8 cellular contexts compared by ENCODE assay signal in the genomic region with DNA sequence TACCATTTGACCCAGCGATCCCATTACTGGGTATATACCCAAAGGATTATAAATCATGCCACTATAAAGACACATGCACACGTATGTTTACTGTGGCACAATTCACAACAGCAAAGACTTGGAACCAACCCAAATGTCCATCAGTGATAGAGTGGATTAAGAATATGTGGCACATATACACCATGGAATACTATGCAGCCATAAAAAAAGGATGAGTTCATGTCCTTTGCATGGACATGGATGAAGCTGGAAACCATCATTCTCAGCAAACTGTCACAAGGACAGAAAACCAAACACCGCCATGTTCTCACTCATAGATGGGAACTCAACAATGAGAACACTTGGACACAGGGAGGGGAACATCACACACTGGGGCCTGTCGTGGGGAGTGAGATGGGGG. TPM values are rescaled to one million over a fixed set of nuclear protein-coding genes. Genes with fewer than 3 reads are reported as not detected.
A peak's percentile ranks its signal among the peaks of the same experiment; 100 is the strongest.
DNase-seq lines count a peak whose midpoint lies in the region; ATAC-seq, FAIRE-seq and TF ChIP-seq lines count a peak whose summit lies in the region.
"Not testable (repeated sequence)": the region's sequence is repeated elsewhere in the genome, so short reads cannot be mapped to it uniquely, and the experiment has no call there.

No MANE protein-coding gene starts in this region.

- not testable (repeated sequence) for H3K27me3 Mint-ChIP-seq in CD14-positive monocyte (ENCODE audit: low read depth in 3 of 3); activated naive CD8-positive, alpha-beta T cell treated with anti-CD3 and anti-CD28 coated beads, Interleukin-2, amount 10 ng/mL, durations not matched to agents 7 days and 5 days; endodermal cell (ENCODE audit: insufficient read depth)

- TF ChIP-seq CTCF in CD14-positive monocyte (IDR thresholded peaks at IDR 0.05); WI38 (IDR thresholded peaks at IDR 0.05; ENCODE audit: low read depth, low read length); endodermal cell (conservative IDR thresholded peaks at IDR 0.05); HepG2 (CRISPR knock-in tag; IDR thresholded peaks at IDR 0.05); osteoblast (IDR thresholded peaks at IDR 0.05; ENCODE audit: extremely low read depth, low read depth, low read length); thoracic aorta (IDR thresholded peaks at IDR 0.05): not testable (repeated sequence)

- H2AFZ ChIP-seq in HepG2 (ENCODE audit: low read length); osteoblast (ENCODE audit: low read length): not testable (repeated sequence)

- H3K9me3 ChIP-seq in HUES6 (ENCODE audit: control insufficient read depth, insufficient read depth, low read depth, low read length); endodermal cell (ENCODE audit: control insufficient read depth, low read length); HepG2 (ENCODE audit: low read length); osteoblast (ENCODE audit: low read depth, low read length); thoracic aorta: not testable (repeated sequence)

- not testable (repeated sequence) for H3K79me2 ChIP-seq in HepG2 (ENCODE audit: insufficient read depth, low read length); osteoblast (ENCODE audit: insufficient read depth, low read length)

- in situ Hi-C loops in HepG2 (cut with HindIII; ENCODE audit: extremely low pct_ligation_motif_present, low pct_unique_long_range_greater_than_20kb), result loop anchor here (5.0 to 25.0 kb wide), 2 partner anchors 204 to 434 kb away; no protein-coding TSS in a partner anchor

- H3K9me3 Mint-ChIP-seq in CD14-positive monocyte; activated naive CD8-positive, alpha-beta T cell treated with anti-CD3 and anti-CD28 coated beads, Interleukin-2, amount 10 ng/mL, durations not matched to agents 7 days and 5 days; endodermal cell: not testable (repeated sequence)

- 89 to 92% methylated on average over 1 to 4 of the region's 4 CpGs for WGBS in endodermal cell (ENCODE audit: insufficient coverage in 1 of 2, insufficient read length in 1 of 2), 2 experiments
- whole genome bisulfite sequencing in HepG2 (ENCODE audit: low lambda C conversion rate), result 82% methylated on average over 4 of the region's 4 CpGs

- not testable (repeated sequence) for H3K27ac ChIP-seq in HUES6 (ENCODE audit: low read depth, low read length); endodermal cell (ENCODE audit: low read depth, low read length); HepG2 (ENCODE audit: extremely low read length, insufficient read depth, low read length); osteoblast (ENCODE audit: low read depth, low read length); thoracic aorta

- not testable (repeated sequence) for H3K4me1 ChIP-seq in HUES6 (ENCODE audit: control insufficient read depth, insufficient read depth, low read length); endodermal cell (ENCODE audit: control insufficient read depth, insufficient read depth, low read length); osteoblast (ENCODE audit: insufficient read depth, low read length)
- H3K4me1 ChIP-seq in HepG2 (ENCODE audit: insufficient read depth, low read length), result peaks cover 23% of the 10 kb centered on the region
- H3K4me1 ChIP-seq in thoracic aorta (ENCODE audit: control insufficient read depth in 1 of 2, low read depth in 2 of 2), result peaks cover 3 to 11% of the 10 kb centered on the region in 2 donors

- peak overlapping the region; percentile 87 to 93 for H3K4me3 Mint-ChIP-seq in CD14-positive monocyte
- H3K4me3 Mint-ChIP-seq in activated naive CD8-positive, alpha-beta T cell treated with anti-CD3 and anti-CD28 coated beads, Interleukin-2, amount 10 ng/mL, durations not matched to agents 7 days and 5 days, result peak overlapping the region; percentile 88
- H3K4me3 Mint-ChIP-seq in endodermal cell, result peak overlapping the region; percentile 78

- H3K4me3 ChIP-seq in HUES6 (ENCODE audit: low read depth, low read length) (peak overlapping the region; percentile 85), WI38 (ENCODE audit: low read depth, low read length) (peak overlapping the region; percentile 79; the same call in 1 of the 2 replicates), endodermal cell (ENCODE audit: low read length) (peak overlapping the region; percentile 91), HepG2 (replicated peaks in 1 of 3; ENCODE audit: insufficient read depth in 1 of 3, low read depth in 2 of 3, low read length in 3 of 3) (peak overlapping the region; percentile 62 to 84 (median 82); a peak in 4 of 6 replicates), osteoblast (ENCODE audit: insufficient read depth, low read length) (peak overlapping the region; percentile 95), thoracic aorta (peak overlapping the region; percentile 87)

- not testable (repeated sequence) for H3K36me3 Mint-ChIP-seq in CD14-positive monocyte; endodermal cell (ENCODE audit: low read depth)
- peaks cover 14% of the 10 kb centered on the region for H3K36me3 Mint-ChIP-seq in activated naive CD8-positive, alpha-beta T cell treated with anti-CD3 and anti-CD28 coated beads, Interleukin-2, amount 10 ng/mL, durations not matched to agents 7 days and 5 days

- not testable (repeated sequence) for H3K36me3 ChIP-seq in HUES6 (ENCODE audit: control insufficient read depth, insufficient read depth, low read length); endodermal cell (ENCODE audit: control insufficient read depth, insufficient read depth, low read length); HepG2 (replicated peaks in 1 of 2; ENCODE audit: control insufficient read depth in 1 of 2, insufficient read depth in 2 of 2, low read length in 2 of 2); osteoblast (ENCODE audit: insufficient read depth, low read length); thoracic aorta

- POLR2A ChIA-PET in activated naive CD8-positive, alpha-beta T cell treated with anti-CD3 and anti-CD28 coated beads, Interleukin-2, amount 10 ng/mL, durations not matched to agents 7 days and 5 days (lab: Charles Lee), result interaction anchor here (0.7 to 1.8 kb wide), 6 partner anchors 12 to 421 kb away, joined by 3 to 18 read pairs (median 4); no protein-coding TSS in a partner anchor
- POLR2A ChIA-PET in HepG2 (lab: Yijun Ruan, JAX), result interaction anchor here (1.2 to 1.5 kb wide), 2 partner anchors 199 to 207 kb away, joined by 3 to 4 read pairs; no protein-coding TSS in a partner anchor

- not testable (repeated sequence) for DNase-seq in CD14-positive monocyte (ENCODE audit: low spot score); activated naive CD8-positive, alpha-beta T cell treated with anti-CD3 and anti-CD28 coated beads, Interleukin-2, amount 10 ng/mL, durations not matched to agents 7 days and 5 days; endodermal cell; HepG2 (ENCODE audit: low spot score); osteoblast (ENCODE audit: insufficient read length, low spot score, missing footprints); thoracic aorta (ENCODE audit: low spot score)

- peak overlapping the region in 3 of 7 donors; percentile 15 to 83 (median 65) for H3K27ac Mint-ChIP-seq in CD14-positive monocyte
- H3K27ac Mint-ChIP-seq in activated naive CD8-positive, alpha-beta T cell treated with anti-CD3 and anti-CD28 coated beads, Interleukin-2, amount 10 ng/mL, durations not matched to agents 7 days and 5 days, result peak overlapping the region; percentile 84
- H3K27ac Mint-ChIP-seq in endodermal cell, result not testable (repeated sequence)

- CTCF ChIA-PET in HepG2 (lab: Yijun Ruan, JAX; ENCODE audit: low intra/inter-chr PET ratio, low total read pairs), result interaction anchor here (0.8 to 1.9 kb wide), 2 partner anchors 206 to 220 kb away, joined by 3 to 27 read pairs; no protein-coding TSS in a partner anchor

- not testable (repeated sequence) for TF ChIP-seq EP300 in HepG2 (IDR thresholded peaks at IDR 0.05; ENCODE audit: low read depth in 2 of 2, low read length in 2 of 2); HepG2 (CRISPR knock-in tag; IDR thresholded peaks at IDR 0.05; ENCODE audit: borderline replicate concordance)

- FAIRE-seq in HepG2 (lab: Jason Lieb, UNC), result not testable (repeated sequence)

- TF ChIP-seq POLR2A in HepG2 (IDR thresholded peaks at IDR 0.05; ENCODE audit: insufficient read depth in 1 of 2, low read depth in 2 of 2, low read length in 2 of 2), result not testable (repeated sequence)

- not testable (repeated sequence) for H4K20me1 ChIP-seq in HepG2 (ENCODE audit: insufficient read depth, low read length); osteoblast (ENCODE audit: insufficient read depth, low read length)

- H3K9ac ChIP-seq in HUES6 (ENCODE audit: low read length); endodermal cell (ENCODE audit: extremely low read depth, low read length, poor library complexity, severe bottlenecking); HepG2 (ENCODE audit: insufficient read depth, low read depth, low read length): not testable (repeated sequence)

- H3K4me1 Mint-ChIP-seq in CD14-positive monocyte, result peaks cover 20% of the 10 kb centered on the region
- peaks cover 26% of the 10 kb centered on the region for H3K4me1 Mint-ChIP-seq in activated naive CD8-positive, alpha-beta T cell treated with anti-CD3 and anti-CD28 coated beads, Interleukin-2, amount 10 ng/mL, durations not matched to agents 7 days and 5 days
- H3K4me1 Mint-ChIP-seq in endodermal cell, result not testable (repeated sequence)

- not testable (repeated sequence) for H3K27me3 ChIP-seq in HUES6 (ENCODE audit: control insufficient read depth, insufficient read depth, low read length); endodermal cell (ENCODE audit: control insufficient read depth, insufficient read depth, low read length, poor library complexity, severe bottlenecking); HepG2 (ENCODE audit: control insufficient read depth in 1 of 2, insufficient read depth in 2 of 2, low read length in 2 of 2); osteoblast (ENCODE audit: insufficient read depth, low read length); thoracic aorta (replicated peaks; ENCODE audit: insufficient read depth)

- ATAC-seq in activated naive CD8-positive, alpha-beta T cell treated with anti-CD3 and anti-CD28 coated beads, Interleukin-2, amount 10 ng/mL, durations not matched to agents 7 days and 5 days (ENCODE audit: low read depth); HepG2; thoracic aorta (ENCODE audit: insufficient number of reproducible peaks, low FRiP score, low read depth): not testable (repeated sequence)

- H3K4me2 ChIP-seq in HepG2 (ENCODE audit: low read depth, low read length) (peak overlapping the region; percentile 94), osteoblast (ENCODE audit: insufficient read depth, low read length) (peak overlapping the region; percentile 96)

- not testable (repeated sequence) for BruUV-seq in HepG2 (replicated peaks; lab: Mats Ljungman, UMichigan)

- TF ChIP-seq RAD21 in HepG2 (CRISPR knock-in tag; IDR thresholded peaks at IDR 0.05), result not testable (repeated sequence)

- intact Hi-C loops in CD14-positive monocyte (cut with micrococcal nuclease), result loop anchor here (5.0 to 10.0 kb wide), 3 partner anchors 206 to 419 kb away; no protein-coding TSS in a partner anchor
- intact Hi-C loops in HepG2 (cut with micrococcal nuclease; ENCODE audit: unreplicated experiment), result loop anchor here (5.0 kb wide), 1 partner anchor 74 kb away; no protein-coding TSS in a partner anchor

RNA-seq across cellular contexts. Expression of gene ZFAND4, which starts 1.3 kb away (rescaled TPM):
- polyA plus RNA-seq in CD14-positive monocyte, result 1 to 10 TPM; 5.1 to 5.9 TPM
- 10 to 100 TPM; 22.3 to 24.3 TPM for total RNA-seq in activated naive CD8-positive, alpha-beta T cell treated with anti-CD3 and anti-CD28 coated beads, Interleukin-2, amount 10 ng/mL, durations not matched to agents 7 days and 5 days
- total RNA-seq in endodermal cell, result 10 to 100 TPM; 13.4 to 16.8 TPM
- 9.5 TPM for polyA plus RNA-seq in endodermal cell (2013, experiment 1 of 2)
- polyA plus RNA-seq in endodermal cell (2013, experiment 2 of 2), result 11.6 TPM
- total RNA-seq in HepG2 (2016; rRNA removed; fragmentation: Illumina TruSeq; extraction: Trizol), result 9.2 and 9.7 TPM in 2 replicates
- 11.3 and 12.0 TPM in 2 replicates for total RNA-seq in HepG2 (2016; cell fraction: cytosol; rRNA removed; fragmentation: Illumina TruSeq; extraction: Trizol; ENCODE audit: low read depth)
- 8.9 and 9.0 TPM in 2 replicates for total RNA-seq in HepG2 (2016; cell fraction: insoluble cytoplasmic fraction; rRNA removed; fragmentation: Illumina TruSeq; extraction: Trizol)
- total RNA-seq in HepG2 (2016; cell fraction: membrane; rRNA removed; fragmentation: Illumina TruSeq; extraction: Trizol), result 11.4 and 13.4 TPM in 2 replicates
- total RNA-seq in HepG2 (2016; cell fraction: nucleus; rRNA removed; fragmentation: Illumina TruSeq; extraction: Trizol), result 9.7 and 11.2 TPM in 2 replicates
- polyA plus RNA-seq in HepG2 (2011; rRNA removed), result 2.9 and 3.0 TPM in 2 replicates
- polyA plus RNA-seq in HepG2 (2011; cell fraction: cytosol; rRNA removed), result 1.4 and 2.1 TPM in 2 replicates
- 2.9 and 3.1 TPM in 2 replicates for polyA plus RNA-seq in HepG2 (2011; cell fraction: nucleus; rRNA removed)
- polyA plus RNA-seq in HepG2 (2012), result 3.4 and 3.8 TPM in 2 replicates
- polyA plus RNA-seq in HepG2 (2016; cell fraction: cytosol; fragmentation: Illumina TruSeq; extraction: Trizol; ENCODE audit: low read depth), result 1.1 and 2.3 TPM in 2 replicates
- polyA plus RNA-seq in HepG2 (2016; cell fraction: insoluble cytoplasmic fraction; fragmentation: Illumina TruSeq; extraction: Trizol; ENCODE audit: low read depth), result 5.2 and 5.9 TPM in 2 replicates
- 2.8 and 3.9 TPM in 2 replicates for polyA plus RNA-seq in HepG2 (2016; cell fraction: membrane; fragmentation: Illumina TruSeq; extraction: Trizol; ENCODE audit: low read depth)
- polyA plus RNA-seq in HepG2 (2016; cell fraction: nucleus; fragmentation: Illumina TruSeq; extraction: Trizol; ENCODE audit: insufficient read depth, low read depth), result 5.8 TPM in 2 replicates
- polyA minus RNA-seq in HepG2 (2011; rRNA and poly(A)+ RNA removed; ENCODE audit: low replicate concordance), result 2.7 and 4.3 TPM in 2 replicates
- 2.9 and 4.4 TPM in 2 replicates for polyA minus RNA-seq in HepG2 (2011; cell fraction: cytosol; rRNA and poly(A)+ RNA removed)
- polyA minus RNA-seq in HepG2 (2011; cell fraction: nucleus; rRNA and poly(A)+ RNA removed), result 16.7 and 17.5 TPM in 2 replicates
- 8.3 and 10.9 TPM in 2 replicates for total RNA-seq in osteoblast
- 10 to 100 TPM; 10.3 to 40.4 TPM for total RNA-seq in thoracic aorta

RNA-seq across cellular contexts. Expression of gene WASHC2C, which starts 55.8 kb away (rescaled TPM):
- polyA plus RNA-seq in CD14-positive monocyte (10 to 100 TPM; 12.4 to 23.1 TPM), HepG2 (2011; rRNA removed) (17.3 and 17.8 TPM in 2 replicates)
- 10 to 100 TPM; 43.6 to 44.7 TPM for total RNA-seq in activated naive CD8-positive, alpha-beta T cell treated with anti-CD3 and anti-CD28 coated beads, Interleukin-2, amount 10 ng/mL, durations not matched to agents 7 days and 5 days
- total RNA-seq in endodermal cell (10 to 100 TPM; 38.6 to 53.4 TPM), HepG2 (2016; rRNA removed; fragmentation: Illumina TruSeq; extraction: Trizol) (19.1 and 20.8 TPM in 2 replicates), osteoblast (69.5 and 88.7 TPM in 2 replicates), thoracic aorta (10 to 100 TPM; 24.2 to 40.6 TPM)
- polyA plus RNA-seq in endodermal cell (2013, experiment 1 of 2), result 24.5 TPM
- polyA plus RNA-seq in endodermal cell (2013, experiment 2 of 2), result 19.5 TPM
- 4.8 and 4.9 TPM in 2 replicates for total RNA-seq in HepG2 (2016; cell fraction: cytosol; rRNA removed; fragmentation: Illumina TruSeq; extraction: Trizol; ENCODE audit: low read depth)
- total RNA-seq in HepG2 (2016; cell fraction: insoluble cytoplasmic fraction; rRNA removed; fragmentation: Illumina TruSeq; extraction: Trizol), result 18.7 and 21.2 TPM in 2 replicates
- total RNA-seq in HepG2 (2016; cell fraction: membrane; rRNA removed; fragmentation: Illumina TruSeq; extraction: Trizol), result 6.2 and 7.1 TPM in 2 replicates
- total RNA-seq in HepG2 (2016; cell fraction: nucleus; rRNA removed; fragmentation: Illumina TruSeq; extraction: Trizol), result 25.9 and 29.1 TPM in 2 replicates
- 7.0 and 7.1 TPM in 2 replicates for polyA plus RNA-seq in HepG2 (2011; cell fraction: cytosol; rRNA removed)
- polyA plus RNA-seq in HepG2 (2011; cell fraction: nucleus; rRNA removed), result 42.7 and 47.3 TPM in 2 replicates
- 12.5 and 12.9 TPM in 2 replicates for polyA plus RNA-seq in HepG2 (2012)
- 1.4 and 1.9 TPM in 2 replicates for polyA plus RNA-seq in HepG2 (2016; cell fraction: cytosol; fragmentation: Illumina TruSeq; extraction: Trizol; ENCODE audit: low read depth)
- polyA plus RNA-seq in HepG2 (2016; cell fraction: insoluble cytoplasmic fraction; fragmentation: Illumina TruSeq; extraction: Trizol; ENCODE audit: low read depth), result 15.1 and 16.3 TPM in 2 replicates
- polyA plus RNA-seq in HepG2 (2016; cell fraction: membrane; fragmentation: Illumina TruSeq; extraction: Trizol; ENCODE audit: low read depth), result 3.0 and 3.8 TPM in 2 replicates
- 55.5 and 56.4 TPM in 2 replicates for polyA plus RNA-seq in HepG2 (2016; cell fraction: nucleus; fragmentation: Illumina TruSeq; extraction: Trizol; ENCODE audit: insufficient read depth, low read depth)
- polyA minus RNA-seq in HepG2 (2011; rRNA and poly(A)+ RNA removed; ENCODE audit: low replicate concordance), result 8.0 and 18.3 TPM in 2 replicates
- polyA minus RNA-seq in HepG2 (2011; cell fraction: cytosol; rRNA and poly(A)+ RNA removed), result 8.4 and 9.6 TPM in 2 replicates
- 39.1 and 55.3 TPM in 2 replicates for polyA minus RNA-seq in HepG2 (2011; cell fraction: nucleus; rRNA and poly(A)+ RNA removed)
